ENCODE assay signal across 10 cellular contexts in genomic region chrX:41720125-41720780, GRCh38. TPM values are rescaled to one million over a fixed set of nuclear protein-coding genes. Genes with fewer than 3 reads are reported as not detected.
A peak's percentile ranks its signal among the peaks of the same experiment; 100 is the strongest.
DNase-seq lines count a peak whose midpoint lies in the region; ATAC-seq and TF ChIP-seq lines count a peak whose summit lies in the region.
"Had no signal": no experiment of that assay in that cellular context is flagged by ENCODE, and none has a peak within 500 bp of the region (broad histone marks: within the 10 kb centered on the region; RNA-seq: fewer than 3 reads in every experiment).

No MANE protein-coding gene starts in this region.

- TF ChIP-seq CTCF in dorsolateral prefrontal cortex (IDR thresholded peaks at IDR 0.05 in 54 of 56, conservative IDR thresholded peaks at IDR 0.05 in 2 of 56; ENCODE audit: low read depth in 1 of 56, partially characterized antibody in 56 of 56), result no peak
- TF ChIP-seq CTCF in WTC11 (IDR thresholded peaks at IDR 0.05), result no peak

- peaks cover 92 to 100% (median 100%) of the 10 kb centered on the region in 11 experiments for H3K27me3 ChIP-seq in BLaER1 treated with 17β-estradiol and CSF1 and Interleukin-3, amounts not matched to agents 10 nM and 100 nM
- H3K27me3 ChIP-seq in adipocyte (replicated peaks; ENCODE audit: control insufficient read depth, insufficient read depth, low read length) (no peaks in the 10 kb centered on the region), dorsolateral prefrontal cortex (peaks cover 0 to 53% (median 5%) of the 10 kb centered on the region in 45 donors)

- H3K36me3 ChIP-seq in BLaER1 treated with 17β-estradiol and CSF1 and Interleukin-3, amounts not matched to agents 10 nM and 100 nM, result peaks cover 0 to 23% (median 8%) of the 10 kb centered on the region in 11 experiments; a peak in 9 of 22 replicates
- H3K36me3 ChIP-seq in adipocyte (ENCODE audit: control insufficient read depth, insufficient read depth, low read length, severe bottlenecking), result no peaks in the 10 kb centered on the region

- peaks cover 0 to 4% (median 0%) of the 10 kb centered on the region in 11 experiments; a peak in 2 of 22 replicates for H4K20me1 ChIP-seq in BLaER1 treated with 17β-estradiol and CSF1 and Interleukin-3, amounts not matched to agents 10 nM and 100 nM

- H3K9me3 ChIP-seq in BLaER1 treated with 17β-estradiol and CSF1 and Interleukin-3, amounts not matched to agents 10 nM and 100 nM (replicated peaks in 1 of 11), result peaks cover 31 to 66% (median 36%) of the 10 kb centered on the region in 11 experiments
- peaks cover 21% of the 10 kb centered on the region for H3K9me3 ChIP-seq in adipocyte (ENCODE audit: control insufficient read depth, low read length)

- H3K36me3 Mint-ChIP-seq in stimulated activated naive B cell treated with anti-CD40 and anti-IgM and Interleukin-4, amounts not matched to agents 10 μg/mL and 1 μg/mL and 100 μg/mL, for 72 hours, result peaks cover 17 to 25% of the 10 kb centered on the region in 2 donors
- H3K36me3 Mint-ChIP-seq in WTC11, result peaks cover 43% of the 10 kb centered on the region

- peak; percentile 89 for ATAC-seq in GM21390 (IDR thresholded peaks at IDR 0.05; ENCODE audit: unreplicated experiment)
- peak; percentile 66 for ATAC-seq in HG03575 (IDR thresholded peaks at IDR 0.05; ENCODE audit: extremely low read depth, insufficient number of reproducible peaks, low FRiP score, unreplicated experiment)
- peak; percentile 93 to 96 for ATAC-seq in stimulated activated naive B cell treated with anti-CD40 and anti-IgM and Interleukin-4, amounts not matched to agents 10 μg/mL and 1 μg/mL and 100 μg/mL, for 72 hours (replicated peaks)
- no peak for ATAC-seq in WTC11

- no peak overlapping the region for H3K4me3 ChIP-seq in BLaER1 treated with 17β-estradiol and CSF1 and Interleukin-3, amounts not matched to agents 10 nM and 100 nM
- no peak overlapping the region for H3K4me3 ChIP-seq in adipocyte (ENCODE audit: low read length)
- no peak overlapping the region for H3K4me3 ChIP-seq in dorsolateral prefrontal cortex

- peaks cover 5 to 12% of the 10 kb centered on the region in 2 donors for H3K9me3 Mint-ChIP-seq in stimulated activated naive B cell treated with anti-CD40 and anti-IgM and Interleukin-4, amounts not matched to agents 10 μg/mL and 1 μg/mL and 100 μg/mL, for 72 hours
- peaks cover 26% of the 10 kb centered on the region for H3K9me3 Mint-ChIP-seq in WTC11

- peaks cover 18 to 35% (median 25%) of the 10 kb centered on the region in 10 experiments for H3K4me1 ChIP-seq in BLaER1 treated with 17β-estradiol and CSF1 and Interleukin-3, amounts not matched to agents 10 nM and 100 nM
- H3K4me1 ChIP-seq in adipocyte (ENCODE audit: control insufficient read depth, insufficient read depth, low read length), result peaks cover 18% of the 10 kb centered on the region

- peak overlapping the region in 7 of 11 experiments; percentile 8 to 43 (median 15); a peak in 3 of 22 replicates for H3K27ac ChIP-seq in BLaER1 treated with 17β-estradiol and CSF1 and Interleukin-3, amounts not matched to agents 10 nM and 100 nM
- H3K27ac ChIP-seq in dorsolateral prefrontal cortex, result no peak overlapping the region

- H3K4me3 Mint-ChIP-seq in stimulated activated naive B cell treated with anti-CD40 and anti-IgM and Interleukin-4, amounts not matched to agents 10 μg/mL and 1 μg/mL and 100 μg/mL, for 72 hours, result no peak overlapping the region
- H3K4me3 Mint-ChIP-seq in WTC11, result no peak overlapping the region
- H3K4me3 Mint-ChIP-seq: nephron had no signal

- H3K27me3 Mint-ChIP-seq in stimulated activated naive B cell treated with anti-CD40 and anti-IgM and Interleukin-4, amounts not matched to agents 10 μg/mL and 1 μg/mL and 100 μg/mL, for 72 hours, result peaks cover 0 to 4% of the 10 kb centered on the region in 2 donors
- H3K27me3 Mint-ChIP-seq in WTC11 (ENCODE audit: low read depth), result no peaks in the 10 kb centered on the region

- peak overlapping the region; percentile 15 to 72 (median 55) for H3K4me2 ChIP-seq in BLaER1 treated with 17β-estradiol and CSF1 and Interleukin-3, amounts not matched to agents 10 nM and 100 nM

- POLR2A ChIA-PET in WTC11 (lab: Charles Lee), result no interaction called here

- intact Hi-C loops in dorsolateral prefrontal cortex (cut with DNase I), result no loop called here

- H3K27ac Mint-ChIP-seq in stimulated activated naive B cell treated with anti-CD40 and anti-IgM and Interleukin-4, amounts not matched to agents 10 μg/mL and 1 μg/mL and 100 μg/mL, for 72 hours, result peak overlapping the region; percentile 9
- no peak overlapping the region for H3K27ac Mint-ChIP-seq in WTC11

- no peak overlapping the region for H3K9ac ChIP-seq in BLaER1 treated with 17β-estradiol and CSF1 and Interleukin-3, amounts not matched to agents 10 nM and 100 nM
- H3K9ac ChIP-seq in adipocyte (ENCODE audit: low read length), result no peak overlapping the region

- DNase-seq in adipocyte (ENCODE audit: low read depth) (peak; percentile 2), COLO668 (lab: John Stamatoyannopoulos, UW; ENCODE audit: unreplicated experiment) (no peak), dorsolateral prefrontal cortex (no peak), WTC11 (ENCODE audit: low spot score) (no peak)
- DNase-seq in stimulated activated naive B cell treated with anti-CD40 and anti-IgM and Interleukin-4, amounts not matched to agents 10 μg/mL and 1 μg/mL and 100 μg/mL, for 72 hours, result peak; percentile 64

- H3K4me1 Mint-ChIP-seq in stimulated activated naive B cell treated with anti-CD40 and anti-IgM and Interleukin-4, amounts not matched to agents 10 μg/mL and 1 μg/mL and 100 μg/mL, for 72 hours, result peaks cover 27 to 33% of the 10 kb centered on the region in 2 donors
- peaks cover 18% of the 10 kb centered on the region for H3K4me1 Mint-ChIP-seq in WTC11
- H3K4me1 Mint-ChIP-seq: nephron had no signal

- CTCF ChIA-PET in WTC11 (lab: Charles Lee), result no interaction called here

TF ChIP-seq in WTC11, 78 proteins besides CTCF, POLR2A, EP300 and RAD21:
- TF ChIP-seq IRF1 (CRISPR knock-in tag; IDR thresholded peaks at IDR 0.05), result no peak
- TF ChIP-seq NR3C1 (CRISPR knock-in tag; conservative IDR thresholded peaks at IDR 0.05; ENCODE audit: low read depth), result no peak
- no peak for TF ChIP-seq ZNF219 (CRISPR knock-in tag; IDR thresholded peaks at IDR 0.05; ENCODE audit: borderline replicate concordance)
- TF ChIP-seq GTF2I (CRISPR knock-in tag; conservative IDR thresholded peaks at IDR 0.05), result no peak

RNA-seq across cellular contexts. Expression of gene GPR82, which starts 3.7 kb away (rescaled TPM):
- total RNA-seq in dorsolateral prefrontal cortex (1 to 10 TPM in 3 of 120 experiments, under 1 TPM in 54, not detected in 63; 0.13 to 1.5 (median 0.30) TPM), WTC11 (2021) (not detected in 3 replicates)
- total RNA-seq: Daoy had no signal

RNA-seq across cellular contexts. Expression of gene GPR34, which starts 31.5 kb away (rescaled TPM):
- 10 to 100 TPM in 50 of 120 experiments, 1 to 10 TPM in 70; 1.3 to 21.3 (median 9.0) TPM for total RNA-seq in dorsolateral prefrontal cortex
- 0.09 TPM in 1 of 3 replicates, not detected in the others for total RNA-seq in WTC11 (2021)
- total RNA-seq: Daoy had no signal

Comparison
In these comparisons a context has a peak if more than half of its experiments do, and no peak if none do; other contexts are left out.
1. H3K27ac ChIP-seq: peak in BLaER1 treated with 17β-estradiol and CSF1 and Interleukin-3, amounts not matched to agents 10 nM and 100 nM (7 of 11); none in dorsolateral prefrontal cortex (0 of 59).
2. DNase-seq: peak in adipocyte (single experiment) and stimulated activated naive B cell treated with anti-CD40 and anti-IgM and Interleukin-4, amounts not matched to agents 10 μg/mL and 1 μg/mL and 100 μg/mL, for 72 hours (single experiment); none in COLO668 (single experiment), dorsolateral prefrontal cortex (0 of 10) and WTC11 (single experiment).